ENCODE assay signal across 8 cellular contexts in the genomic region with DNA sequence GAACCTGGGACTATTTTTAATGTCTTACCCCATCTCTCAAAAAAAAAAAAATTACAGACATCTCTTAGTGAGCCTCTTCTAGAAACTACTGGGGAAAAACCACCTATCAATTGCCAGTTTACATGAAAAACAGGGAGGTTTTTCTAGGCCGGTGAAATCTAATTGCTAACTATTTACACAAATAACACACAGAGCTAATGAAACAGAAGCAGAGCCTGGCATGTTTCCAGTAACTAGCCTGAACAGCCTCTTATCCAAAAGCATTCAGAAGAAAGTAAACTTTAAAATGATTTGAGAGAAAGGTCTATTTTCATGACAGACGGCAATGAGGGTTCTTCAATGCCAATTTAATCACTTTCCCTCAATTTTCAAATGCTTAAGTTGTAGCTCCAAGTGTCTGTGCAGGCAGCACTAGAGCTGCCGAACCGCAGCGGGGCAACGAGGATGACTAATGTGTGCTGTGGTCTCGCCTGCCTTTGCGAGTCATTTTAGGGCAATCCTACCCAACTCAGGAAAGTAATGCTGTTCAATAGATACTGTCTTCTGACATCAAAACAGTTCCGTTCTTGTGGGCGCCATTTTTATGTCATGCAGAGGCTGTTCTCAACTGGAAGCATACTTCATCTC.
DNase-seq lines count a peak whose midpoint lies in the region; ATAC-seq and TF ChIP-seq lines count a peak whose summit lies in the region.

No MANE protein-coding gene starts in this region.

- no peaks in the 10 kb centered on the region for H3K27me3 ChIP-seq in ovary

- intact Hi-C loops in ovary (cut with DNase I) = no loop called here

- no peak overlapping the region for H3K27ac ChIP-seq in ovary

- H3K4me1 ChIP-seq in ovary (ENCODE audit: insufficient read depth) = no peaks in the 10 kb centered on the region

- H3K9me3 ChIP-seq in ovary = no peaks in the 10 kb centered on the region

- DNase-seq in NCI-H2029 (lab: John Stamatoyannopoulos, UW) = peak; percentile 6
- no peak for DNase-seq in NCI-H2029 treated with DMSO at 0.1 percent for 48 hours (lab: John Stamatoyannopoulos, UW)
- DNase-seq in SW480 (ENCODE audit: low spot score) = peak; percentile 59
- peak; percentile 9 for DNase-seq in cerebellar cortex (ENCODE audit: low spot score)
- peak; percentile 8 to 40 for DNase-seq in stimulated activated CD4-positive, alpha-beta T cell treated with anti-CD3 and anti-CD28 coated beads, Interleukin-4, amount 100 ng/mL, for 48 hours (ENCODE audit: low read depth in 2 of 2)
- no peak for DNase-seq in NCI-H146 (lab: John Stamatoyannopoulos, UW)
- no peak for DNase-seq in ovary

- WGBS in ovary, 3 donors = 72 to 79% (median 78%) methylated on average over 10 of the region's 10 CpGs

- no peak for TF ChIP-seq CTCF in ovary (IDR thresholded peaks at IDR 0.05)

- ATAC-seq in GM21529 (IDR thresholded peaks at IDR 0.05; ENCODE audit: unreplicated experiment) = no peak

- TF ChIP-seq EP300 in ovary (IDR thresholded peaks at IDR 0.05) = no peak

- H3K4me3 ChIP-seq in ovary = no peak overlapping the region

- TF ChIP-seq POLR2A in ovary (IDR thresholded peaks at IDR 0.05) = no peak

- no peaks in the 10 kb centered on the region for H3K36me3 ChIP-seq in ovary

Comparison
In these comparisons a context has a peak if more than half of its experiments do, and no peak if none do; other contexts are left out.
1. DNase-seq: peak in NCI-H2029 (single experiment), SW480 (single experiment), cerebellar cortex (single experiment) and stimulated activated CD4-positive, alpha-beta T cell treated with anti-CD3 and anti-CD28 coated beads, Interleukin-4, amount 100 ng/mL, for 48 hours (2 of 2); none in NCI-H2029 treated with DMSO at 0.1 percent for 48 hours (single experiment), NCI-H146 (single experiment) and ovary (0 of 5).